ENCODE assay signal across 15 cellular contexts in genomic region chr17:74636541-74636940, GRCh38. TPM values are rescaled to one million over a fixed set of nuclear protein-coding genes. Genes with fewer than 3 reads are reported as not detected.
"Had no signal": no experiment of that assay in that cellular context is flagged by ENCODE, and none has a peak within 500 bp of the region (broad histone marks: within the 10 kb centered on the region; RNA-seq: fewer than 3 reads in every experiment).

No MANE protein-coding gene starts in this region.

RNA-seq across cellular contexts. Expression of gene CD300E, which starts 13.0 kb away (rescaled TPM):
- total RNA-seq: activated CD4-positive, alpha-beta memory T cell treated with anti-CD3 and anti-CD28 coated beads, Interleukin-2, amount 10 ng/mL, durations not matched to agents 7 days and 5 days; activated CD4-positive, alpha-beta T cell treated with anti-CD3 and anti-CD28 coated beads for 36 hours; activated CD4-positive, alpha-beta T cell treated with anti-CD3 and anti-CD28 coated beads, Interleukin-2, amount 10 ng/mL, durations not matched to agents 7 days and 5 days; activated CD8-positive, alpha-beta memory T cell treated with anti-CD3 and anti-CD28 coated beads, Interleukin-2, amount 10 ng/mL, durations not matched to agents 7 days and 5 days; activated CD8-positive, alpha-beta T cell treated with anti-CD3 and anti-CD28 coated beads, Interleukin-2, amount 10 ng/mL, durations not matched to agents 7 days and 5 days; activated naive CD8-positive, alpha-beta T cell treated with anti-CD3 and anti-CD28 coated beads, Interleukin-2, amount 10 ng/mL, durations not matched to agents 7 days and 5 days; activated T-helper 2 cell treated with anti-CD3 and anti-CD28 coated beads, Interferon-gamma antibody, Interleukin-2, Interleukin-4, amounts not matched to agents 10 μg/mL and 5 μg/mL and 100 μg/mL, durations not matched to agents 14 hours and 24 hours and 36 hours; bronchial epithelial cell; T-helper 1 cell treated with Interleukin-12 subunit alpha and Interleukin-12 subunit beta and Interleukin-4 antibody, amounts not matched to agents 30 ng/mL and 1 ng/mL, for 36 hours; T-helper 2 cell treated with Interferon-gamma antibody and Interleukin-4, amounts not matched to agents 100 ng/mL and 5 ng/mL, for 36 hours; WTC11 had no signal

RNA-seq across cellular contexts. Expression of gene CD300LD, which starts 44.5 kb away (rescaled TPM):
- total RNA-seq: activated CD4-positive, alpha-beta memory T cell treated with anti-CD3 and anti-CD28 coated beads, Interleukin-2, amount 10 ng/mL, durations not matched to agents 7 days and 5 days; activated CD8-positive, alpha-beta memory T cell treated with anti-CD3 and anti-CD28 coated beads, Interleukin-2, amount 10 ng/mL, durations not matched to agents 7 days and 5 days; activated CD8-positive, alpha-beta T cell treated with anti-CD3 and anti-CD28 coated beads, Interleukin-2, amount 10 ng/mL, durations not matched to agents 7 days and 5 days; activated naive CD8-positive, alpha-beta T cell treated with anti-CD3 and anti-CD28 coated beads, Interleukin-2, amount 10 ng/mL, durations not matched to agents 7 days and 5 days; activated T-helper 2 cell treated with anti-CD3 and anti-CD28 coated beads, Interferon-gamma antibody, Interleukin-2, Interleukin-4, amounts not matched to agents 10 μg/mL and 5 μg/mL and 100 μg/mL, durations not matched to agents 14 hours and 24 hours and 36 hours; ascending aorta; bronchial epithelial cell; cardiac septum; T-helper 1 cell treated with Interleukin-12 subunit alpha and Interleukin-12 subunit beta and Interleukin-4 antibody, amounts not matched to agents 30 ng/mL and 1 ng/mL, for 36 hours; T-helper 17 cell; T-helper 2 cell treated with Interferon-gamma antibody and Interleukin-4, amounts not matched to agents 100 ng/mL and 5 ng/mL, for 36 hours; WTC11 had no signal
- polyA plus RNA-seq: adipose tissue had no signal
